ENCODE assay signal across 17 cellular contexts in the genomic region with DNA sequence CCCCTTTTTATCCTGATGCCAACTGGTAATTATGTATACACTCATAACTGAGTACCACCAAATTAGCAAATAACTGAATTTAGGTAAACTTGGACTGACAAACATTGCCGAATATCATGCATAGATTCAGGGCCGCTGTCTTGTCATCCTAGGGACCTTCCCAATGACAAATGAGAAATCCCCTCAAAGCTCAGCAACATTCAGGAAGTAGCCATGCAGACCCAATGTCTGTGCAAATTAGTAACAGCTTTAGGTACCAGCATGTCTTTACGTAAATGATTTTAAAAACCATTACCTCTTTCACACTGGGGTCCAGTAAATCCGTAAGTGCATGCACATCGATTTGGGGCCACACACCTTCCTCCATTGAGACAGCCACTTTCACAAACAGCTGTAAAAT. TPM values are rescaled to one million over a fixed set of nuclear protein-coding genes. Genes with fewer than 3 reads are reported as not detected.
DNase-seq lines count a peak whose midpoint lies in the region; ATAC-seq, FAIRE-seq and TF ChIP-seq lines count a peak whose summit lies in the region.
"Had no signal": no experiment of that assay in that cellular context is flagged by ENCODE, and none has a peak within 500 bp of the region (broad histone marks: within the 10 kb centered on the region; RNA-seq: fewer than 3 reads in every experiment).

No MANE protein-coding gene starts in this region.

- intact Hi-C loops in MCF 10A (cut with micrococcal nuclease): no loop called here

- H3K27ac ChIP-seq in coronary artery: no peak overlapping the region
- H3K27ac ChIP-seq: gastrocnemius medialis, SJCRH30 had no signal

- DNase-seq in GM12892 (ENCODE audit: insufficient read length) (no peak), coronary artery (ENCODE audit: low spot score) (no peak), NCI-H1436 (lab: John Stamatoyannopoulos, UW) (no peak), MCF 10A (ENCODE audit: unreplicated experiment) (no peak), T-helper 1 cell (no peak)
- DNase-seq: activated naive CD4-positive, alpha-beta T cell; effector memory CD8-positive, alpha-beta T cell; gastrocnemius medialis; H7; NCI-H2081; SJCRH30; stimulated activated CD4-positive, alpha-beta T cell treated with anti-CD3 and anti-CD28 coated beads, Interleukin-1b, Interleukin-23, amount 100 ng/mL, for 48 hours had no signal

- H3K27me3 Mint-ChIP-seq in MCF 10A (ENCODE audit: insufficient read depth, unreplicated experiment): no peaks in the 10 kb centered on the region

- TF ChIP-seq POLR2A in GM12892 (IDR thresholded peaks at IDR 0.05; ENCODE audit: low read depth, low read length): peak; percentile 57

- H3K4me3 Mint-ChIP-seq in MCF 10A (ENCODE audit: unreplicated experiment): no peak overlapping the region
- H3K4me3 Mint-ChIP-seq: effector memory CD8-positive, alpha-beta T cell had no signal

- H3K4me1 Mint-ChIP-seq in MCF 10A (ENCODE audit: insufficient read depth, unreplicated experiment): peaks cover 7% of the 10 kb centered on the region

- POLR2A ChIA-PET in MCF 10A (lab: Yijun Ruan, JAX): interaction anchor here (1.0 to 2.6 kb wide), 2 partner anchors 9 to 18 kb away, joined by 3 to 6 read pairs; no protein-coding TSS in a partner anchor

- TF ChIP-seq CTCF in coronary artery (IDR thresholded peaks at IDR 0.05): no peak
- TF ChIP-seq CTCF in MCF 10A (IDR thresholded peaks at IDR 0.05; ENCODE audit: unreplicated experiment): no peak

- no peak overlapping the region for H3K4me3 ChIP-seq in coronary artery
- H3K4me3 ChIP-seq: gastrocnemius medialis, SJCRH30 had no signal

- no peaks in the 10 kb centered on the region for H3K9me3 Mint-ChIP-seq in MCF 10A (ENCODE audit: unreplicated experiment)
- H3K9me3 Mint-ChIP-seq: effector memory CD8-positive, alpha-beta T cell had no signal

- CTCF ChIA-PET in MCF 10A (lab: Yijun Ruan, JAX): interaction anchor here (0.5 to 0.7 kb wide), 2 partner anchors 63 to 557 kb away, joined by 3 to 5 read pairs; no protein-coding TSS in a partner anchor

- no TSS peak for BruUV-seq in MCF 10A (replicated peaks; lab: Mats Ljungman, UMichigan)

- no peak overlapping the region for H3K27ac Mint-ChIP-seq in MCF 10A (ENCODE audit: low read depth, unreplicated experiment)
- H3K27ac Mint-ChIP-seq: effector memory CD8-positive, alpha-beta T cell had no signal

- FAIRE-seq in GM12892 (lab: Jason Lieb, UNC): peak; percentile 90
- FAIRE-seq: bronchial epithelial cell, TTC549 had no signal

- ATAC-seq in GM19328 (IDR thresholded peaks at IDR 0.05; ENCODE audit: unreplicated experiment): peak; percentile 48
- peak; percentile 70 for ATAC-seq in HG02623 (IDR thresholded peaks at IDR 0.05; ENCODE audit: unreplicated experiment)
- peak; percentile 47 for ATAC-seq in HG03565 (IDR thresholded peaks at IDR 0.05; ENCODE audit: unreplicated experiment)
- ATAC-seq: effector memory CD8-positive, alpha-beta T cell; gastrocnemius medialis had no signal

- peaks cover 6% of the 10 kb centered on the region for H3K36me3 Mint-ChIP-seq in MCF 10A (ENCODE audit: insufficient read depth, unreplicated experiment)

RNA-seq across cellular contexts. Expression of a gene that starts 49.5 kb away (rescaled TPM):
- 4.9 TPM for polyA plus RNA-seq in GM12892 (2012; ENCODE audit: missing spikeins)
- total RNA-seq in MCF 10A (2022): 14.3 and 24.2 TPM in 2 replicates
